8 cellular contexts compared by ENCODE assay signal in the genomic region with DNA sequence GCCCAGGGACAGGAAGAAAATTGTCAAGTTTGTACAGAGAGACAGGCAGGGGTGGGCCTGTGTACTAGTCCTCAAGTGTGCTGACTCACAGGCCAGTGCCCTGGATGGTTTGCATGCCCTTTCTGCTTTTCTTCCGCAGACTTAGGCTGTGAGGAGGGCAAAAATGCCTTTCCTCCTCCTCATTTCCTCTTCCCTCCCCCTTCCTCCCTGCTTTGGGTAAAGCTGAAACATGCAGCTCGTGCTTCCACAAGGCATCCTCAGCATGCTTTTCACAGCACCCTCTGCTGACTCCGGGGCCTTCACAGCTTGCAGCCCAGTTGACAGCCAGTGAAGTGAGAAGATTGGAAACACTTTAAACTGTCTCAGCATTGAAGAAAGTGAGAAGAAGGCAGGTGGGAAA.
DNase-seq lines count a peak whose midpoint lies in the region; TF ChIP-seq lines count a peak whose summit lies in the region.

No MANE protein-coding gene starts in this region.

- DNase-seq in HS-5 (ENCODE audit: low read depth) (peak; percentile 94), amygdala (lab: John Stamatoyannopoulos, UW) (peak in 39 of 56 donors; percentile 2 to 53 (median 21)), hippocampal formation (lab: John Stamatoyannopoulos, UW) (peak; percentile 29 to 32), superior temporal gyrus (ENCODE audit: extremely low spot score) (peak; percentile 56), Peyer's patch (no peak), HAP-1 (ENCODE audit: low spot score in 2 of 2) (no peak)
- no peak for DNase-seq in activated naive CD8-positive, alpha-beta T cell treated with anti-CD3 and anti-CD28 coated beads for 36 hours
- DNase-seq in stimulated activated CD4-positive, alpha-beta T cell treated with anti-CD3 and anti-CD28 coated beads, Interleukin-2, amount 100 ng/mL, for 24 hours = no peak

- H3K27me3 ChIP-seq in Peyer's patch (no peaks in the 10 kb centered on the region), HAP-1 (ENCODE audit: low read depth) (peaks cover 2% of the 10 kb centered on the region; the same call in 1 of the 2 replicates)

- no peak overlapping the region for H3K4me3 Mint-ChIP-seq in activated naive CD8-positive, alpha-beta T cell treated with anti-CD3 and anti-CD28 coated beads for 36 hours

- H3K27me3 Mint-ChIP-seq in activated naive CD8-positive, alpha-beta T cell treated with anti-CD3 and anti-CD28 coated beads for 36 hours = peaks cover 3% of the 10 kb centered on the region

- no peaks in the 10 kb centered on the region for H3K36me3 Mint-ChIP-seq in activated naive CD8-positive, alpha-beta T cell treated with anti-CD3 and anti-CD28 coated beads for 36 hours

- in situ Hi-C loops in HAP-1 (cut with MboI; ENCODE audit: low sequenced_read_pairs) = no loop called here

- no peak for TF ChIP-seq POLR2A in Peyer's patch (IDR thresholded peaks at IDR 0.05)

- H3K27ac ChIP-seq in Peyer's patch = no peak overlapping the region

- H3K9me3 Mint-ChIP-seq in activated naive CD8-positive, alpha-beta T cell treated with anti-CD3 and anti-CD28 coated beads for 36 hours = peaks cover 1% of the 10 kb centered on the region

- H3K27ac Mint-ChIP-seq in activated naive CD8-positive, alpha-beta T cell treated with anti-CD3 and anti-CD28 coated beads for 36 hours = no peak overlapping the region

- H3K4me1 ChIP-seq in Peyer's patch (no peaks in the 10 kb centered on the region), HAP-1 (no peaks in the 10 kb centered on the region)

- H3K36me3 ChIP-seq in Peyer's patch (no peaks in the 10 kb centered on the region), HAP-1 (replicated peaks) (no peaks in the 10 kb centered on the region)

- H3K4me1 Mint-ChIP-seq in activated naive CD8-positive, alpha-beta T cell treated with anti-CD3 and anti-CD28 coated beads for 36 hours = no peaks in the 10 kb centered on the region

- H3K9me3 ChIP-seq in Peyer's patch (no peaks in the 10 kb centered on the region), HAP-1 (no peaks in the 10 kb centered on the region)

- TF ChIP-seq CTCF in Peyer's patch (IDR thresholded peaks at IDR 0.05) = no peak

- H3K4me3 ChIP-seq in Peyer's patch = no peak overlapping the region
- no peak overlapping the region for H3K4me3 ChIP-seq in HAP-1

Comparison
In these comparisons a context has a peak if more than half of its experiments do, and no peak if none do; other contexts are left out.
1. DNase-seq: peak in HS-5 (single experiment), amygdala (39 of 56), hippocampal formation (2 of 2) and superior temporal gyrus (single experiment); none in Peyer's patch (0 of 3), HAP-1 (0 of 2), activated naive CD8-positive, alpha-beta T cell treated with anti-CD3 and anti-CD28 coated beads for 36 hours (single experiment) and stimulated activated CD4-positive, alpha-beta T cell treated with anti-CD3 and anti-CD28 coated beads, Interleukin-2, amount 100 ng/mL, for 24 hours (0 of 2).